Comparison of ENCODE assay signal across 24 cellular contexts in the genomic region with DNA sequence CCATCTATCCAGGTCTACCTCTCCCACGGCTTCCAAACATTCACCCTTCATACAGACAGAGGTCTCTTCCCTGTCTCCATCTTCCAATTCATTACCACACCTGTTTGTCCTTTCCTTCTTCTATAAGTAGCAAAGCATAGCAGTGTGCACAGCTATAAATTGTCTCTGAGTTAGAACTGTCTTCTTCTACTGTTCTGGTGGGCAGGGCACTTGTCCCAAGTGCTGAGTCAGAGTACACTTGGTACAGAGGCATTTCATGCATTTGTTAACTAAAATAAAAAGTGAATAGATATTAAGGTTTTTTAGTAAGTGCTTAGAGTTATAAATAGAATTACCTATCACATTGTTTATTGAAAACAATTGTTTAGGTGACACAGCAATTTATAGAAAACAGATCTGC.
DNase-seq lines count a peak whose midpoint lies in the region; ATAC-seq and TF ChIP-seq lines count a peak whose summit lies in the region.
"Had no signal": no experiment of that assay in that cellular context is flagged by ENCODE, and none has a peak within 500 bp of the region (broad histone marks: within the 10 kb centered on the region; RNA-seq: fewer than 3 reads in every experiment).

No MANE protein-coding gene starts in this region.

- no peaks in the 10 kb centered on the region for H3K27me3 Mint-ChIP-seq in HFFc6 (ENCODE audit: insufficient read depth)
- H3K27me3 Mint-ChIP-seq: progenitor cell of endocrine pancreas had no signal

- DNase-seq in A172 (ENCODE audit: low spot score) (peak; percentile 60), HFFc6 (peak; percentile 51), adipocyte (ENCODE audit: low read depth) (peak; percentile 56), foreskin fibroblast (peak; percentile 50 to 82), esophagus muscularis mucosa (ENCODE audit: extremely low spot score) (no peak), DMS79 treated with DMSO at 0.1 percent for 48 hours (lab: John Stamatoyannopoulos, UW) (no peak)
- no peak for DNase-seq in activated naive CD4-positive, alpha-beta T cell treated with Interleukin-2 at 50 U/mL for 16 hours
- DNase-seq: 8988T; activated B cell treated with CpG ODN at 0.5 μM for 24 hours; activated CD4-positive, alpha-beta T cell treated with anti-CD3 and anti-CD28 coated beads, Interleukin-2, amount 50 U/mL, for 48 hours; colonic mucosa; COR-L47; glutamatergic neuron; Karpas-422; lower lobe of right lung; NCI-H1092; NCI-H1930; NCI-H2227 treated with DMSO at 0.1 percent for 48 hours; stimulated activated CD8-positive, alpha-beta memory T cell treated with anti-CD3 and anti-CD28 coated beads, Interleukin-4, amount 100 ng/mL, for 48 hours; SW 1271; transverse colon had no signal

- no peak for ATAC-seq in HG03571 (IDR thresholded peaks at IDR 0.05; ENCODE audit: unreplicated experiment)
- ATAC-seq: esophagus mucosa, lower lobe of right lung had no signal

- H3K9me3 ChIP-seq in adipocyte (ENCODE audit: control insufficient read depth, low read length): no peaks in the 10 kb centered on the region
- H3K9me3 ChIP-seq in esophagus muscularis mucosa: no peaks in the 10 kb centered on the region
- H3K9me3 ChIP-seq: colonic mucosa, lower lobe of right lung, transverse colon had no signal

- H3K36me3 Mint-ChIP-seq in HFFc6 (ENCODE audit: low read depth): peaks cover 11% of the 10 kb centered on the region

- H3K4me3 ChIP-seq in adipocyte (ENCODE audit: low read length): no peak overlapping the region
- H3K4me3 ChIP-seq in foreskin fibroblast (ENCODE audit: low read depth in 1 of 2, low read length in 2 of 2): no peak overlapping the region
- no peak overlapping the region for H3K4me3 ChIP-seq in esophagus muscularis mucosa
- H3K4me3 ChIP-seq: colonic mucosa, lower lobe of right lung, transverse colon had no signal

- WGBS in esophagus muscularis mucosa: 78% methylated on average over 1 of the region's 1 CpG

- intact Hi-C loops in esophagus muscularis mucosa (cut with DNase I): no loop called here

- TF ChIP-seq CTCF in HFFc6 (IDR thresholded peaks at IDR 0.05) (no peak), foreskin fibroblast (IDR thresholded peaks at IDR 0.05; ENCODE audit: low read depth, low read length) (no peak), esophagus muscularis mucosa (IDR thresholded peaks at IDR 0.05) (no peak)

- H3K9me3 Mint-ChIP-seq in HFFc6: no peaks in the 10 kb centered on the region; the same call in 1 of the 2 replicates
- H3K9me3 Mint-ChIP-seq: activated B cell treated with CpG ODN at 0.5 μM for 24 hours had no signal

- peak overlapping the region; percentile 66 for H3K27ac Mint-ChIP-seq in HFFc6
- H3K27ac Mint-ChIP-seq: activated B cell treated with CpG ODN at 0.5 μM for 24 hours, progenitor cell of endocrine pancreas had no signal

- peaks cover 16% of the 10 kb centered on the region for H3K4me1 ChIP-seq in adipocyte (ENCODE audit: control insufficient read depth, insufficient read depth, low read length)
- H3K4me1 ChIP-seq in esophagus muscularis mucosa: no peaks in the 10 kb centered on the region
- H3K4me1 ChIP-seq: colonic mucosa, lower lobe of right lung, transverse colon had no signal

- H3K27me3 ChIP-seq in adipocyte (replicated peaks; ENCODE audit: control insufficient read depth, insufficient read depth, low read length) (no peaks in the 10 kb centered on the region), esophagus muscularis mucosa (no peaks in the 10 kb centered on the region)
- H3K27me3 ChIP-seq: colonic mucosa, transverse colon had no signal

- H3K4me3 Mint-ChIP-seq in HFFc6: no peak overlapping the region
- H3K4me3 Mint-ChIP-seq: activated B cell treated with CpG ODN at 0.5 μM for 24 hours had no signal

- no peak for TF ChIP-seq POLR2A in esophagus muscularis mucosa (IDR thresholded peaks at IDR 0.05; ENCODE audit: low read depth)

- H3K27ac ChIP-seq in esophagus muscularis mucosa (replicated peaks in 1 of 4): no peak overlapping the region
- H3K27ac ChIP-seq: colonic mucosa, lower lobe of right lung, transverse colon had no signal

- no peak overlapping the region for H3K9ac ChIP-seq in adipocyte (ENCODE audit: low read length)

- TF ChIP-seq EP300 in esophagus muscularis mucosa (IDR thresholded peaks at IDR 0.05): no peak

- H3K4me1 Mint-ChIP-seq in HFFc6 (ENCODE audit: low read depth): peaks cover 75% of the 10 kb centered on the region
- H3K4me1 Mint-ChIP-seq: activated B cell treated with CpG ODN at 0.5 μM for 24 hours had no signal

- no peaks in the 10 kb centered on the region for H3K36me3 ChIP-seq in adipocyte (ENCODE audit: control insufficient read depth, insufficient read depth, low read length, severe bottlenecking)
- no peaks in the 10 kb centered on the region for H3K36me3 ChIP-seq in esophagus muscularis mucosa
- H3K36me3 ChIP-seq: colonic mucosa, lower lobe of right lung, transverse colon had no signal

Comparison
In these comparisons a context has a peak if more than half of its experiments do, and no peak if none do; other contexts are left out.
1. DNase-seq: peak in A172 (single experiment), HFFc6 (single experiment), adipocyte (single experiment) and foreskin fibroblast (2 of 2); none in activated naive CD4-positive, alpha-beta T cell treated with Interleukin-2 at 50 U/mL for 16 hours (single experiment), esophagus muscularis mucosa (single experiment) and DMS79 treated with DMSO at 0.1 percent for 48 hours (single experiment).